21 cellular contexts compared by ENCODE assay signal in the genomic region with DNA sequence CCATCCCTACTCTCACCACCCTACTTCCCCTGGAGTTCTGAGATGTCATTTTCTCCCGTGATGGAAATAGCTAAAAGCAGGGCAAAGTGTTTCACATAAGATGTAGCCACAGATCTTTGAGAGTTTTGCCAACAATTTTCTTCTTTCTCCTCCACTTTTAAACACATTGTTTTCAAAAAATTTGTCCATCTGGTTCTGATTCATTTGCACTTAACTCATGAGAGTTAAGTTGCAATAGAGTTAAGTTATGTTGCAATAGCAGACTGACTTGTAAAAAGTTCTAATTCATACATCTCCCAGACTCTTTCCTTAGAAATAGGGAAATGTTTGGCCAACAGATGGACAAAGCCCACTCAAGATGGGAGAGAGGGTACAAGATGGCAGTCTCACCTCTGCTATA.
DNase-seq lines count a peak whose midpoint lies in the region; ATAC-seq, FAIRE-seq and TF ChIP-seq lines count a peak whose summit lies in the region.
"Had no signal": no experiment of that assay in that cellular context is flagged by ENCODE, and none has a peak within 500 bp of the region (broad histone marks: within the 10 kb centered on the region; RNA-seq: fewer than 3 reads in every experiment).

No MANE protein-coding gene starts in this region.

- H3K9me1 ChIP-seq in K562 (ENCODE audit: control insufficient read depth, insufficient read depth, low read length): no peaks in the 10 kb centered on the region

- no peak overlapping the region for H3K9ac ChIP-seq in K562 (ENCODE audit: insufficient read depth in 1 of 2, low read depth in 2 of 2, low read length in 2 of 2)

- no peak overlapping the region for H3K4me2 ChIP-seq in K562 (ENCODE audit: insufficient read depth, low read length)

- in situ Hi-C loops in K562 (cut with MboI): no loop called here

- no peak for TF ChIP-seq EP300 in K562 (IDR thresholded peaks at IDR 0.05; ENCODE audit: low read length)

- H3K27me3 ChIP-seq in right cardiac atrium (ENCODE audit: control insufficient read depth, insufficient read depth) (no peaks in the 10 kb centered on the region), K562 (ENCODE audit: control insufficient read depth in 2 of 2, insufficient read depth in 2 of 2, low read length in 2 of 2) (no peaks in the 10 kb centered on the region), pancreas (no peaks in the 10 kb centered on the region)
- H3K27me3 ChIP-seq: stomach, transverse colon had no signal

- CTCF ChIA-PET in K562 (lab: Yijun Ruan, JAX; ENCODE audit: low intra/inter-chr PET ratio): no interaction called here

- H2AFZ ChIP-seq in K562 (ENCODE audit: low read depth, low read length): no peak overlapping the region

- H3K9me3 ChIP-seq in right cardiac atrium (ENCODE audit: control insufficient read depth, low read length) (no peaks in the 10 kb centered on the region), K562 (replicated peaks; ENCODE audit: control insufficient read depth, insufficient read depth, low read depth, low read length) (no peaks in the 10 kb centered on the region), pancreas (no peaks in the 10 kb centered on the region)
- H3K9me3 ChIP-seq: stomach, transverse colon had no signal

- TF ChIP-seq POLR2A in K562 (conservative IDR thresholded peaks at IDR 0.05): no peak

- no peaks in the 10 kb centered on the region for H3K79me2 ChIP-seq in K562 (ENCODE audit: control insufficient read depth, insufficient read depth, low read length)

- POLR2A ChIA-PET in K562 (lab: Yijun Ruan, JAX): no interaction called here

- no peaks in the 10 kb centered on the region for H4K20me1 ChIP-seq in K562 (replicated peaks; ENCODE audit: control insufficient read depth, insufficient read depth, low read length)

- peaks cover 12% of the 10 kb centered on the region for H3K4me1 ChIP-seq in right cardiac atrium (ENCODE audit: control insufficient read depth, insufficient read depth, low read length)
- H3K4me1 ChIP-seq in K562 (replicated peaks in 1 of 2; ENCODE audit: control insufficient read depth in 2 of 2, insufficient read depth in 2 of 2, low read length in 2 of 2): no peaks in the 10 kb centered on the region
- no peaks in the 10 kb centered on the region for H3K4me1 ChIP-seq in pancreas
- H3K4me1 ChIP-seq: stomach, transverse colon had no signal

- no peak for TF ChIP-seq RAD21 in K562 (CRISPR knock-in tag; conservative IDR thresholded peaks at IDR 0.05 in 1 of 2, IDR thresholded peaks at IDR 0.05 in 1 of 2)

- FAIRE-seq in K562 (lab: Jason Lieb, UNC): no peak
- FAIRE-seq in pancreas (lab: Jason Lieb, UNC): no peak
- FAIRE-seq: A204.1, D721Med had no signal

- 79% methylated on average over 1 of the region's 1 CpG for WGBS in right cardiac atrium
- 0% methylated on average over 1 of the region's 1 CpG for WGBS in K562 (ENCODE audit: insufficient coverage, low coverage, missing lambda C conversion rate)
- WGBS in pancreas, 2 donors: 88 to 89% methylated on average over 1 of the region's 1 CpG

- no peak overlapping the region for H3K4me3 ChIP-seq in right cardiac atrium (ENCODE audit: low read length)
- no peak overlapping the region for H3K4me3 ChIP-seq in K562
- H3K4me3 ChIP-seq in fibroblast of villous mesenchyme (ENCODE audit: low read depth, low read length): no peak overlapping the region
- no peak overlapping the region for H3K4me3 ChIP-seq in pancreas
- H3K4me3 ChIP-seq: stomach, transverse colon had no signal

- H3K36me3 ChIP-seq in K562 (ENCODE audit: control insufficient read depth, insufficient read depth, low read length) (no peaks in the 10 kb centered on the region), pancreas (no peaks in the 10 kb centered on the region)
- H3K36me3 ChIP-seq: stomach, transverse colon had no signal

- H3K27ac ChIP-seq in right cardiac atrium (ENCODE audit: low read length): no peak overlapping the region
- H3K27ac ChIP-seq in K562 (ENCODE audit: extremely low read depth, low read depth, low read length): no peak overlapping the region
- no peak overlapping the region for H3K27ac ChIP-seq in pancreas
- H3K27ac ChIP-seq: stomach, transverse colon had no signal

- BruUV-seq in K562 (replicated peaks; lab: Mats Ljungman, UMichigan): no TSS peak

- intact Hi-C loops in left ventricle myocardium superior (cut with micrococcal nuclease): no loop called here
- intact Hi-C loops in right cardiac atrium (cut with DNase I): loop anchor here in 2 of 4 donors (10.0 kb wide), 2 partner anchors 90 to 220 kb away; no protein-coding TSS in a partner anchor
- intact Hi-C loops in K562 (cut with micrococcal nuclease): no loop called here
- intact Hi-C loops in pancreas (cut with DNase I): no loop called here

- DNase-seq in left ventricle myocardium superior (no peak), right cardiac atrium (no peak), K562 (ENCODE audit: extremely low read depth in 1 of 4, low spot score in 3 of 4) (no peak), fibroblast of villous mesenchyme (ENCODE audit: low read depth) (peak; percentile 74), SK-N-DZ (ENCODE audit: low spot score) (no peak), pancreas (no peak)
- DNase-seq: activated CD4-positive, alpha-beta T cell treated with anti-CD3 and anti-CD28 coated beads, Interleukin-2, amount 50 U/mL, for 1 hour; effector memory CD4-positive, alpha-beta T cell; H9; islet precursor cell; KBM-7; NCI-H1436 treated with DMSO at 0.1 percent for 48 hours; NCI-H510A treated with DMSO at 0.1 percent for 48 hours; stomach; transverse colon had no signal

- TF ChIP-seq CTCF in K562 (IDR thresholded peaks at IDR 0.05 in 2 of 3, conservative IDR thresholded peaks at IDR 0.05 in 1 of 3; ENCODE audit: insufficient read depth in 2 of 3, low read depth in 1 of 3, low read length in 3 of 3) (no peak), fibroblast of villous mesenchyme (IDR thresholded peaks at IDR 0.05; ENCODE audit: insufficient read depth, low read depth, low read length) (no peak), pancreas (IDR thresholded peaks at IDR 0.05) (no peak)

- peak; percentile 26 for ATAC-seq in left ventricle myocardium superior
- no peak for ATAC-seq in right cardiac atrium
- no peak for ATAC-seq in K562
- no peak for ATAC-seq in HG03442 (IDR thresholded peaks at IDR 0.05; ENCODE audit: unreplicated experiment)
- no peak for ATAC-seq in GM19023 (IDR thresholded peaks at IDR 0.05; ENCODE audit: unreplicated experiment)
- ATAC-seq in pancreas: no peak
- ATAC-seq: activated naive CD4-positive, alpha-beta T cell treated with anti-CD3 and anti-CD28 coated beads, Interleukin-2, amount 50 U/mL, for 72 hours; SK-N-SH treated with all-trans-retinoic acid at 6 μM for 48 hours had no signal

TF ChIP-seq in K562, 482 proteins besides CTCF, POLR2A, EP300 and RAD21:
- TF ChIP-seq CEBPB (tag; IDR thresholded peaks at IDR 0.05) (peak; percentile 15; the same call in 1 of the 2 replicates), ZNF445 (CRISPR knock-in tag; IDR thresholded peaks at IDR 0.05; ENCODE audit: low read depth) (no peak), CEBPG (CRISPR knock-in tag; IDR thresholded peaks at IDR 0.05) (no peak), CEBPG (tag; conservative IDR thresholded peaks at IDR 0.05 in 1 of 2, IDR thresholded peaks at IDR 0.05 in 1 of 2) (peak in 1 of 2 experiments; percentile 26; a peak in 1 of 4 replicates)
- TF ChIP-seq, protein P1, sequence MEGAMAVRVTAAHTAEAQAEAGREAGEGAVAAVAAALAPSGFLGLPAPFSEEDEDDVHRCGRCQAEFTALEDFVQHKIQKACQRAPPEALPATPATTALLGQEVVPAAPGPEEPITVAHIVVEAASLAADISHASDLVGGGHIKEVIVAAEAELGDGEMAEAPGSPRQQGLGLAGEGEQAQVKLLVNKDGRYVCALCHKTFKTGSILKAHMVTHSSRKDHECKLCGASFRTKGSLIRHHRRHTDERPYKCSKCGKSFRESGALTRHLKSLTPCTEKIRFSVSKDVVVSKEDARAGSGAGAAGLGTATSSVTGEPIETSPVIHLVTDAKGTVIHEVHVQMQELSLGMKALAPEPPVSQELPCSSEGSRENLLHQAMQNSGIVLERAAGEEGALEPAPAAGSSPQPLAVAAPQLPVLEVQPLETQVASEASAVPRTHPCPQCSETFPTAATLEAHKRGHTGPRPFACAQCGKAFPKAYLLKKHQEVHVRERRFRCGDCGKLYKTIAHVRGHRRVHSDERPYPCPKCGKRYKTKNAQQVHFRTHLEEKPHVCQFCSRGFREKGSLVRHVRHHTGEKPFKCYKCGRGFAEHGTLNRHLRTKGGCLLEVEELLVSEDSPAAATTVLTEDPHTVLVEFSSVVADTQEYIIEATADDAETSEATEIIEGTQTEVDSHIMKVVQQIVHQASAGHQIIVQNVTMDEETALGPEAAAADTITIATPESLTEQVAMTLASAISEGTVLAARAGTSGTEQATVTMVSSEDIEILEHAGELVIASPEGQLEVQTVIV (CRISPR knock-in tag; IDR thresholded peaks at IDR 0.05; ENCODE audit: borderline replicate concordance): no peak
TF ChIP-seq in K562: peak in this region for 2.
